26 cellular contexts compared by ENCODE assay signal in the genomic region with DNA sequence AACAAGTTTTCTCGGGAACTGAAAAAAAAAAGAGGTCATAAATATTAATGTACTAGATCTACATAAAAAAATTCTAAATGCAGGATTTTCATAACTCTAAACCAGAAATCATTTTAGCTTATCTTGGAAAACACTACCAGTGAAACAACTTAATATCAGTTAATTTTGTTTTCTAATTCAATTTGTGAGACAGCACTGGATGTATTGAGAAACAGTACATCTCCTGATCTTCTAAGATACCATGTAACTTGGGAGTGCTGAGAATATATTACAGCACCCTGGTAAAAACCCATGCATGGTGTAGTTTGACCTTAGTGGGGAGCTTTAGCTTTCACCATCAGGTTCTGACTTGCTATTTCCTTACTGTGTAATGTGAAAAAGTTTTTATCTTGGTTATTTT.
DNase-seq lines count a peak whose midpoint lies in the region; ATAC-seq, FAIRE-seq and TF ChIP-seq lines count a peak whose summit lies in the region.
"Had no signal": no experiment of that assay in that cellular context is flagged by ENCODE, and none has a peak within 500 bp of the region (broad histone marks: within the 10 kb centered on the region; RNA-seq: fewer than 3 reads in every experiment).

No MANE protein-coding gene starts in this region.

- POLR2A ChIA-PET in SK-N-SH (lab: Yijun Ruan, JAX): no interaction called here

- H3K4me1 ChIP-seq in SK-N-SH (ENCODE audit: control insufficient read depth in 1 of 2, insufficient read depth in 2 of 2, low read depth in 1 of 2, low read length in 1 of 2): peaks cover 0 to 2% of the 10 kb centered on the region in 2 experiments; a peak in 1 of 4 replicates
- H3K4me1 ChIP-seq: BE2C, BLaER1 had no signal

- H3K27me3 ChIP-seq in SK-N-SH (ENCODE audit: insufficient read depth): no peaks in the 10 kb centered on the region
- H3K27me3 ChIP-seq: BE2C, BLaER1 had no signal

- H2AFZ ChIP-seq in SK-N-SH (ENCODE audit: low read depth): no peak overlapping the region

- H3K4me2 ChIP-seq in SK-N-SH: no peak overlapping the region
- H3K4me2 ChIP-seq: BLaER1 had no signal

- CTCF ChIA-PET in SK-N-SH (lab: Yijun Ruan, JAX): no interaction called here

- intact Hi-C loops in Right ventricle myocardium superior (cut with DNase I): no loop called here

- H3K9me2 ChIP-seq in SK-N-SH: no peaks in the 10 kb centered on the region

- DNase-seq in SK-N-SH (peak; percentile 17), choroid plexus epithelial cell (ENCODE audit: low read depth) (peak; percentile 1), SW 1271 (lab: John Stamatoyannopoulos, UW) (no peak), pons (ENCODE audit: low spot score) (no peak), hepatic stellate cell (ENCODE audit: low spot score) (no peak), Right ventricle myocardium superior (no peak)
- DNase-seq: 8988T; ACHN; BE2C; C1 segment of cervical spinal cord; CD4-positive, alpha-beta memory T cell; CD4-positive, CD25-positive, alpha-beta regulatory T cell; CD8-positive, alpha-beta memory T cell; COR-L47; DMS 273 treated with DMSO at 0.1 percent for 48 hours; DMS153; DMS53; DMS79; DND-41; EL; GDM1 had no signal

- 36% methylated on average over 1 of the region's 1 CpG for WGBS in SK-N-SH (ENCODE audit: low lambda C conversion rate)

- ATAC-seq in Right ventricle myocardium superior (ENCODE audit: poor library complexity): no peak
- ATAC-seq: GM12878 had no signal

- H3K9me3 ChIP-seq in SK-N-SH: no peaks in the 10 kb centered on the region
- H3K9me3 ChIP-seq: BE2C, BLaER1 had no signal

- peak; percentile 13 for FAIRE-seq in islet of Langerhans (lab: Jason Lieb, UNC)
- FAIRE-seq: GM12878, GM12892, GM18507 had no signal

- H3K4me3 ChIP-seq in SK-N-SH (ENCODE audit: low read depth in 2 of 2, low read length in 1 of 2) (no peak overlapping the region), choroid plexus epithelial cell (ENCODE audit: low read depth, low read length) (no peak overlapping the region)
- H3K4me3 ChIP-seq: BLaER1, GM12878 had no signal

- H3K36me3 ChIP-seq in SK-N-SH (replicated peaks in 1 of 2; ENCODE audit: control insufficient read depth in 1 of 2, insufficient read depth in 2 of 2, low read length in 1 of 2): no peaks in the 10 kb centered on the region
- H3K36me3 ChIP-seq: BE2C, BLaER1 had no signal

- peak; percentile 15; the same call in 1 of the 2 replicates for TF ChIP-seq RAD21 in SK-N-SH (IDR thresholded peaks at IDR 0.05; ENCODE audit: low read length)

- H3K9ac ChIP-seq in SK-N-SH: no peak overlapping the region
- H3K9ac ChIP-seq: BLaER1 had no signal

- no peak overlapping the region for H3K27ac ChIP-seq in SK-N-SH (ENCODE audit: low read depth in 2 of 2, low read length in 1 of 2)
- H3K27ac ChIP-seq: BLaER1 had no signal

- no peaks in the 10 kb centered on the region for H3K79me2 ChIP-seq in SK-N-SH (ENCODE audit: insufficient read depth)

- no peak for TF ChIP-seq CTCF in SK-N-SH (IDR thresholded peaks at IDR 0.05)
- no peak for TF ChIP-seq CTCF in choroid plexus epithelial cell (conservative IDR thresholded peaks at IDR 0.05; ENCODE audit: low read depth, low read length)

- H4K20me1 ChIP-seq in SK-N-SH (ENCODE audit: insufficient read depth): no peaks in the 10 kb centered on the region
- H4K20me1 ChIP-seq: BLaER1 had no signal

- no peaks in the 10 kb centered on the region for H3F3A ChIP-seq in SK-N-SH (replicated peaks; ENCODE audit: insufficient read depth)

- peak in 1 of 2 experiments; percentile 50; a peak in 1 of 4 replicates for TF ChIP-seq EP300 in SK-N-SH (IDR thresholded peaks at IDR 0.05; ENCODE audit: borderline replicate concordance in 1 of 2, low read depth in 1 of 2, low read length in 1 of 2)

TF ChIP-seq in SK-N-SH, 30 proteins besides CTCF, POLR2A, EP300 and RAD21:
- TF ChIP-seq SMC3 (IDR thresholded peaks at IDR 0.05; ENCODE audit: low read depth, low read length): no peak
- TF ChIP-seq GATA2 (CRISPR knock-in tag; IDR thresholded peaks at IDR 0.05): peak; percentile 77
- peak; percentile 78 for TF ChIP-seq RCOR1 (IDR thresholded peaks at IDR 0.05; ENCODE audit: low read length)

Comparison
In these comparisons a context has a peak if more than half of its experiments do, and no peak if none do; other contexts are left out.
1. DNase-seq: peak in SK-N-SH (single experiment) and choroid plexus epithelial cell (single experiment); none in SW 1271 (0 of 2), pons (single experiment), hepatic stellate cell (single experiment) and Right ventricle myocardium superior (single experiment).